Comparison of ENCODE assay signal across 8 cellular contexts in the genomic region with DNA sequence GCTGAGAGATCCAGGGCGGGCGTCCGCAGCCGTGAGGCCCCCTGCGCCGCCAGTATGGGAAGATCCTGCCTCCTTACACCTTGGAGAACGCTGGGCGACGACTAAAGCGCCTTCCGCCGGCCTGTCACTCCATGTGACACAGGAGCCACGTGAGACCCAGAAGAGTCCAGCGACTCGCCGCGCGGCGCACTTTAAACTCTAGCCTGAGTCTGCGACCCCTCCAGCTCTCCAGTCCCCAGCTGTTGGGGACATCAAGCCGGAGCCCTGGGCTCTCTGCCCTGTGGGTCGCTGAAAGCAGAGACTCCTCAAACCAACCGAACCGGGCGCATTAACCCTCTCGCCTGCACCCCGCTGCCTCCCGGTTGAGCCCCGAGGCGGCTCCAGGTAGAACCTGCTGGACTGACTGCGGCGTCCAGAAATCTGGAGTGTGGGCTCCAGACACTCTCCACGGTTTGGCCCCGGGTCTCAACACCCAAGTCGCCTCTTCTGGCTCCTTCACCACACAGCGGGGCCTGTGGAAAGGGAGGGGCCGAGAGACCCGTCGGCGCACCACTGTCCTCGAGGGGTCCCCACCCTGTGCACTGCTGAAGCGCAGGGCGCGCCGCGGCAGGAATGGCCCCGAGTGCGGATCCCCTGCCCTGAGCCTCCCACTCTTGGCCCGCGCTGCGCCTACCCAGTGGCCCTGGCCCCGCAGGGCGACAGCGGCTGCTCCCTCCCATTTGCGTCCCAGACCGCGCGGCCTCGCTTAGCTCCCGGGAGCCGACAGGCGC. TPM values are rescaled to one million over a fixed set of nuclear protein-coding genes. Genes with fewer than 3 reads are reported as not detected.
A peak's percentile ranks its signal among the peaks of the same experiment; 100 is the strongest.
DNase-seq lines count a peak whose midpoint lies in the region; ATAC-seq and TF ChIP-seq lines count a peak whose summit lies in the region.

No MANE protein-coding gene starts in this region.

- TF ChIP-seq CTCF in GM13976 (IDR thresholded peaks at IDR 0.05; ENCODE audit: borderline replicate concordance, control extremely low read depth, extremely low read depth, insufficient read depth, missing control alignments) (no peak), gastrocnemius medialis (IDR thresholded peaks at IDR 0.05 in 4 of 5, conservative IDR thresholded peaks at IDR 0.05 in 1 of 5) (no peak)

- peak; percentile 55 for DNase-seq in GM13976 (ENCODE audit: low spot score)
- peak; percentile 44 to 62 for DNase-seq in activated T-cell treated with anti-CD3 and anti-CD28 coated beads, Interleukin-2, amount 50 U/mL, for 72 hours
- peak in 48 of 51 donors; percentile 8 to 72 (median 50) for DNase-seq in hypothalamus (lab: John Stamatoyannopoulos, UW)
- peak; percentile 59 to 74 for DNase-seq in gastrocnemius medialis
- DNase-seq in T1000 (lab: John Stamatoyannopoulos, UW): no peak

- no peaks in the 10 kb centered on the region for H3K9me3 Mint-ChIP-seq in activated T-cell treated with anti-CD3 and anti-CD28 coated beads, Interleukin-2, amount 50 U/mL, for 72 hours

- peak in 1 of 2 donors; percentile 28 for TF ChIP-seq POLR2A in gastrocnemius medialis (IDR thresholded peaks at IDR 0.05)

- peak overlapping the region in 3 of 4 donors; percentile 2 to 84 (median 30) for H3K27ac ChIP-seq in gastrocnemius medialis

- H3K9me3 ChIP-seq in gastrocnemius medialis: no peaks in the 10 kb centered on the region

- H3K4me3 Mint-ChIP-seq in activated T-cell treated with anti-CD3 and anti-CD28 coated beads, Interleukin-2, amount 50 U/mL, for 72 hours: peak overlapping the region; percentile 97 to 100

- H3K27me3 ChIP-seq in gastrocnemius medialis: no peaks in the 10 kb centered on the region

- H3K27me3 Mint-ChIP-seq in activated T-cell treated with anti-CD3 and anti-CD28 coated beads, Interleukin-2, amount 50 U/mL, for 72 hours (ENCODE audit: low read depth): peaks cover 15% of the 10 kb centered on the region

- in situ Hi-C loops in GM13976 (cut with MboI; ENCODE audit: low sequenced_read_pairs, unreplicated experiment): loop anchor here (10.0 to 25.0 kb wide), 3 partner anchors 300 to 750 kb away; no protein-coding TSS in a partner anchor
- in situ Hi-C loops in gastrocnemius medialis (cut with MboI; ENCODE audit: low sequenced_read_pairs in 4 of 4): loop anchor here (10.0 to 25.0 kb wide), 6 partner anchors 148 to 1000 kb away; no protein-coding TSS in a partner anchor

- peaks cover 41% of the 10 kb centered on the region for H3K4me1 Mint-ChIP-seq in activated T-cell treated with anti-CD3 and anti-CD28 coated beads, Interleukin-2, amount 50 U/mL, for 72 hours (ENCODE audit: low read depth)

- no peak for ATAC-seq in activated T-cell treated with anti-CD3 and anti-CD28 coated beads, Interleukin-2, amount 50 U/mL, for 72 hours (replicated peaks in 1 of 2)
- ATAC-seq in gastrocnemius medialis (peak; percentile 46 to 48), HG02610 (IDR thresholded peaks at IDR 0.05; ENCODE audit: unreplicated experiment) (no peak), HG02642 (IDR thresholded peaks at IDR 0.05; ENCODE audit: poor library complexity, unreplicated experiment) (no peak), HG03097 (IDR thresholded peaks at IDR 0.05; ENCODE audit: low FRiP score, unreplicated experiment) (no peak)

- no peaks in the 10 kb centered on the region for H3K36me3 ChIP-seq in gastrocnemius medialis

- peaks cover 6 to 16% of the 10 kb centered on the region in 2 donors for H3K4me1 ChIP-seq in gastrocnemius medialis

- intact Hi-C loops in gastrocnemius medialis (cut with DNase I; ENCODE audit: low total_unique reads): no loop called here

- H3K36me3 Mint-ChIP-seq in activated T-cell treated with anti-CD3 and anti-CD28 coated beads, Interleukin-2, amount 50 U/mL, for 72 hours (ENCODE audit: insufficient read depth in 2 of 2): peaks cover 0 to 4% of the 10 kb centered on the region in 2 donors

- no peak overlapping the region for H3K27ac Mint-ChIP-seq in activated T-cell treated with anti-CD3 and anti-CD28 coated beads, Interleukin-2, amount 50 U/mL, for 72 hours

- H3K4me3 ChIP-seq in gastrocnemius medialis: peak overlapping the region; percentile 58 to 83 (median 73)

RNA-seq across cellular contexts. Expression of a gene that starts 1.8 kb away (rescaled TPM):
- 10 to 100 TPM; 28.2 to 42.1 TPM for total RNA-seq in activated T-cell treated with anti-CD3 and anti-CD28 coated beads, Interleukin-2, amount 50 U/mL, for 72 hours
- total RNA-seq in gastrocnemius medialis: 1 to 10 TPM; 1.1 to 6.9 (median 2.1) TPM

Comparison
In these comparisons a context has a peak if more than half of its experiments do, and no peak if none do; other contexts are left out.
1. ATAC-seq: peak in gastrocnemius medialis (2 of 2); none in activated T-cell treated with anti-CD3 and anti-CD28 coated beads, Interleukin-2, amount 50 U/mL, for 72 hours (0 of 2), HG02610 (single experiment), HG02642 (single experiment) and HG03097 (single experiment).